8 cellular contexts compared by ENCODE assay signal in the genomic region with DNA sequence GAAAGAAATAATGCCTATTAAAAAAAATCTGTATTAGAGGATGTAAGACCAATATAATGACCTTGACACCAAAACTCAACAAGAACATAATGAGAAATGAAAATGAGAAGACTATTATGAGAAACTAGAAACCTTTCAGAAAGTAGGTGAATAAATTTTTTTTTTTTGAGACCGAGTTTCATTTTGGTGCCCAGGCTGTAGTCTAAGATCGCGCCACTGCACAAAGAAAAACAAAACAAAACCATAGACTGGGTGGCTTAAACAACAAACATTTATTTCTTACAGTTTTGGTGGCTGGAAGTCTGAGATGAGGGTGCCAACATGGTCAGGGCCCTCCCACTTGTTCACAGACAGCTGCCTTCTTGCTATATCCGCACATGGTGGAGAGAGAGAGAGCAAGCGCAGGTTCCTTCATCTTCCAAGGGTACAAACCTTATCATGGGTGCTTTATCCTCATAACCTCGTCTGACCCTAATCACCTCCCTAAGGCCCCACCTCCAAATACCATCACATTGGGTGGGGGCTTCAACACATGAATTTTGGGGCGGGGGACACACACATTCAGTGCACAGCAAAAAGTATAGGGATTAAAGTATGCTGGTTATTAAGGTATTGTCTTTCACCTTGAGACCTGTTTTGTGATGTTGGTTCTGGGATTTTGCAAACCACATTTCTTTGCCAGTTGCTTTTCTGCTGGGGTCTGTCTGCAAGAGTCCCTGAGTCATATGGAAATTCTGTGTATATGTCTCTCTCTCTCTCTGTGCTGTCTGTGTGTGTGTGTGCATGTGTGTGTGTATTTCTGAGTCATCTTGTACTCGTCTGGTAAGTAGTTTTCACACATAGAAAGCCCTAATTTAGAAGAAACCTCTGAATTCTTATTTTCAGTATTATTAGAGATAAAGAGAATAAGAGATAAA. TPM values are rescaled to one million over a fixed set of nuclear protein-coding genes. Genes with fewer than 3 reads are reported as not detected.
DNase-seq lines count a peak whose midpoint lies in the region; ATAC-seq and FAIRE-seq lines count a peak whose summit lies in the region.

No MANE protein-coding gene starts in this region.

- no peaks in the 10 kb centered on the region for H3K27me3 ChIP-seq in right cardiac atrium (ENCODE audit: control insufficient read depth, insufficient read depth)

- no peaks in the 10 kb centered on the region for H3K4me1 ChIP-seq in right cardiac atrium (ENCODE audit: control insufficient read depth, insufficient read depth, low read length)

- H3K4me3 ChIP-seq in right cardiac atrium (ENCODE audit: low read length), result no peak overlapping the region

- DNase-seq in RCC 7860 (ENCODE audit: low spot score) (peak; percentile 18), epithelial cell of prostate (ENCODE audit: low read depth, low spot score) (peak; percentile 58), NCI-H1092 (lab: John Stamatoyannopoulos, UW) (no peak), NAMALWA (ENCODE audit: low spot score) (no peak), right cardiac atrium (no peak)
- peak; percentile 57 to 74 for DNase-seq in stimulated activated naive CD8-positive, alpha-beta T cell treated with anti-CD3 and anti-CD28 coated beads, Interleukin-15, amount 100 ng/mL, for 72 hours

- no peaks in the 10 kb centered on the region for H3K9me3 ChIP-seq in right cardiac atrium (ENCODE audit: control insufficient read depth, low read length)

- peak overlapping the region; percentile 3 to 71 for H3K4me3 Mint-ChIP-seq in stimulated activated naive CD8-positive, alpha-beta T cell treated with anti-CD3 and anti-CD28 coated beads, Interleukin-15, amount 100 ng/mL, for 72 hours

- H3K4me1 Mint-ChIP-seq in stimulated activated naive CD8-positive, alpha-beta T cell treated with anti-CD3 and anti-CD28 coated beads, Interleukin-15, amount 100 ng/mL, for 72 hours, result peaks cover 22% of the 10 kb centered on the region

- peak overlapping the region; percentile 45 to 48 for H3K27ac Mint-ChIP-seq in stimulated activated naive CD8-positive, alpha-beta T cell treated with anti-CD3 and anti-CD28 coated beads, Interleukin-15, amount 100 ng/mL, for 72 hours

- FAIRE-seq in RCC 7860 (lab: Jason Lieb, UNC), result no peak

- peak; percentile 83 for ATAC-seq in GM18858 (IDR thresholded peaks at IDR 0.05; ENCODE audit: unreplicated experiment)
- ATAC-seq in HG02642 (IDR thresholded peaks at IDR 0.05; ENCODE audit: poor library complexity, unreplicated experiment), result peak; percentile 82
- ATAC-seq in stimulated activated naive CD8-positive, alpha-beta T cell treated with anti-CD3 and anti-CD28 coated beads, Interleukin-15, amount 100 ng/mL, for 72 hours, result peak; percentile 98
- no peak for ATAC-seq in right cardiac atrium

- H3K27ac ChIP-seq in epithelial cell of prostate (no peak overlapping the region), right cardiac atrium (ENCODE audit: low read length) (no peak overlapping the region)

- H3K9me3 Mint-ChIP-seq in stimulated activated naive CD8-positive, alpha-beta T cell treated with anti-CD3 and anti-CD28 coated beads, Interleukin-15, amount 100 ng/mL, for 72 hours, result no peaks in the 10 kb centered on the region

- intact Hi-C loops in right cardiac atrium (cut with DNase I), result no loop called here

- WGBS in right cardiac atrium, result 80% methylated on average over 8 of the region's 8 CpGs

- H3K27me3 Mint-ChIP-seq in stimulated activated naive CD8-positive, alpha-beta T cell treated with anti-CD3 and anti-CD28 coated beads, Interleukin-15, amount 100 ng/mL, for 72 hours, result no peaks in the 10 kb centered on the region

RNA-seq across cellular contexts. Expression of a gene that starts 26.2 kb away (rescaled TPM):
- 10 to 100 TPM; 52.3 to 59.6 (median 56.9) TPM for total RNA-seq in right cardiac atrium
- 42.8 TPM for polyA plus RNA-seq in right cardiac atrium

RNA-seq across cellular contexts. Expression of a gene that starts 26.3 kb away (rescaled TPM):
- 10 to 100 TPM; 39.2 to 48.8 (median 43.3) TPM for total RNA-seq in right cardiac atrium
- polyA plus RNA-seq in right cardiac atrium, result 42.4 TPM

Comparison
In these comparisons a context has a peak if more than half of its experiments do, and no peak if none do; other contexts are left out.
1. ATAC-seq: peak in GM18858 (single experiment), HG02642 (single experiment) and stimulated activated naive CD8-positive, alpha-beta T cell treated with anti-CD3 and anti-CD28 coated beads, Interleukin-15, amount 100 ng/mL, for 72 hours (single experiment); none in right cardiac atrium (0 of 2).
2. DNase-seq: peak in RCC 7860 (single experiment), epithelial cell of prostate (single experiment) and stimulated activated naive CD8-positive, alpha-beta T cell treated with anti-CD3 and anti-CD28 coated beads, Interleukin-15, amount 100 ng/mL, for 72 hours (2 of 2); none in NCI-H1092 (single experiment), NAMALWA (single experiment) and right cardiac atrium (0 of 3).